ENCODE assay signal across 1 cellular context in the genomic region with DNA sequence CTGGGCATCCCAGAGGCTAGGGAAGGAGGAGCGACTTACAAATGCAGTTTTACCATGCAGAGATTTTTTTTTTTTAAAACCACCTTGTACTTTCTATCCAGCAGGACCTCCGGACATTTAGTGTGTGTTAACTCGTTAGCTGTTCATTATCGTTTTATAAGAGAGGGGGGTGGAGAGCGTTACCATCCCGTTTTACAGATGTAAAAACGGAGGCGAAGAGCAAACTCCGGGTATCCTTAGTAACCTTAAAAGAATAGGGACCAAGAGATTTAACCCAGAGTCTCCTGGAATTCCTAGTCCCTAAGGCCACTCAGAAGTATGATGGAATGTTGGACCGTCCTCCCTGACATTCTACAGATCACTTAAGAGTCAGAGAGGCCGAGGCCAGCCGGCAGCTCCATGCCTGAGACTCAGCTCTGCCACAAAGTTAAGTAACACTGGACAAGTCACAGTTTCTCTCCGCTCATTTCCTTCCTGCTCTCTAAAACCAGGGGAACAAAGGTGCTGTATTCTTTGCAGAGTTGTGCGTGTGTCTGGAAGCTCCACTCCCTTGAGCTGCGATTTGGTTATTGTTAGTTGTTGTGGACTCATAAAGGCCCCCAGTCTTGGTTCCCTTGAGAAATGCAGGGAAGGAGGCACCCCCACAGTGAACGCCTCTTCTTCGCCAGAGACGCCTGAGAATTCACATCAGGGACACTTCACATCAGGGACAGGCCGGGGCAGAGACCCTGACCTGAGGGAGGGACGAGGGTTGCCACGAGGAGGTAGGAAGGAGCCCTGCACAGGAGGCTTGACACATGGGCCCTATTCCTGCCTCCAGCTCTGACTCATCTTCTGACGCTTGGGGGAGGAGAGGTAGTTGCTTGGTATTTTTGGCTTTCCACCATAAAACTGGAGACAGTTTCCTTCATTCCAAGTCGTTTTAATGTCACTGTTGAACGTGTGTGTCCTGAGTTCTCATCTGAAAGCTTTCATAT.
TF ChIP-seq lines count a peak whose summit lies in the region.

No MANE protein-coding gene starts in this region.

TF ChIP-seq in HepG2, 621 proteins besides CTCF, POLR2A, EP300 and RAD21 (continued from another document):
- TF ChIP-seq ZSCAN25 (CRISPR knock-in tag; IDR thresholded peaks at IDR 0.05) (no peak), ZNF296 (CRISPR knock-in tag; conservative IDR thresholded peaks at IDR 0.05) (0 out of 2 replicates have a peak, but pooled peaks have one; percentile 41), ZNF136 (CRISPR knock-in tag; IDR thresholded peaks at IDR 0.05; ENCODE audit: low read depth) (no peak), KMT2A (CRISPR knock-in tag; IDR thresholded peaks at IDR 0.05) (no peak), ZBTB34 (CRISPR knock-in tag; IDR thresholded peaks at IDR 0.05) (no peak), GATAD1 (CRISPR knock-in tag; IDR thresholded peaks at IDR 0.05) (peak; percentile 42; the same call in 1 of the 2 replicates), ZNF629 (CRISPR knock-in tag; conservative IDR thresholded peaks at IDR 0.05) (peak; percentile 88), GMEB1 (CRISPR knock-in tag; IDR thresholded peaks at IDR 0.05; ENCODE audit: borderline replicate concordance) (no peak), RFXANK (CRISPR knock-in tag; IDR thresholded peaks at IDR 0.05) (no peak), TFDP2 (CRISPR knock-in tag; IDR thresholded peaks at IDR 0.05) (no peak), ZFP41 (CRISPR knock-in tag; IDR thresholded peaks at IDR 0.05; ENCODE audit: borderline replicate concordance) (no peak), ZBTB44 (CRISPR knock-in tag; IDR thresholded peaks at IDR 0.05) (no peak), ZNF30 (CRISPR knock-in tag; IDR thresholded peaks at IDR 0.05) (no peak), TGIF2 (CRISPR knock-in tag; IDR thresholded peaks at IDR 0.05) (no peak), SAP130 (CRISPR knock-in tag; IDR thresholded peaks at IDR 0.05; ENCODE audit: low read depth) (peak; percentile 67), ZNF878 (CRISPR knock-in tag; IDR thresholded peaks at IDR 0.05) (0 out of 2 replicates have a peak, but pooled peaks have one; percentile 29)
- TF ChIP-seq, protein P1, sequence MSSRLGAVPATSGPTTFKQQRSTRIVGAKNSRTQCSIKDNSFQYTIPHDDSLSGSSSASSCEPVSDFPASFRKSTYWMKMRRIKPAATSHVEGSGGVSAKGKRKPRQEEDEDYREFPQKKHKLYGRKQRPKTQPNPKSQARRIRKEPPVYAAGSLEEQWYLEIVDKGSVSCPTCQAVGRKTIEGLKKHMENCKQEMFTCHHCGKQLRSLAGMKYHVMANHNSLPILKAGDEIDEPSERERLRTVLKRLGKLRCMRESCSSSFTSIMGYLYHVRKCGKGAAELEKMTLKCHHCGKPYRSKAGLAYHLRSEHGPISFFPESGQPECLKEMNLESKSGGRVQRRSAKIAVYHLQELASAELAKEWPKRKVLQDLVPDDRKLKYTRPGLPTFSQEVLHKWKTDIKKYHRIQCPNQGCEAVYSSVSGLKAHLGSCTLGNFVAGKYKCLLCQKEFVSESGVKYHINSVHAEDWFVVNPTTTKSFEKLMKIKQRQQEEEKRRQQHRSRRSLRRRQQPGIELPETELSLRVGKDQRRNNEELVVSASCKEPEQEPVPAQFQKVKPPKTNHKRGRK (CRISPR knock-in tag; IDR thresholded peaks at IDR 0.05), result no peak
TF ChIP-seq in HepG2: peak in this region for 41.
